Comparison of ENCODE assay signal across 11 cellular contexts in genomic region chr1:41646186-41646585, GRCh38.
A peak's percentile ranks its signal among the peaks of the same experiment; 100 is the strongest.
DNase-seq lines count a peak whose midpoint lies in the region; ATAC-seq and TF ChIP-seq lines count a peak whose summit lies in the region.
"Had no signal": no experiment of that assay in that cellular context is flagged by ENCODE, and none has a peak within 500 bp of the region (broad histone marks: within the 10 kb centered on the region; RNA-seq: fewer than 3 reads in every experiment).

No MANE protein-coding gene starts in this region.

- no peaks in the 10 kb centered on the region for H3K9me3 Mint-ChIP-seq in activated T-cell treated with anti-CD3 and anti-CD28 coated beads, Interleukin-2, amount 50 U/mL, for 4 hours
- no peaks in the 10 kb centered on the region for H3K9me3 Mint-ChIP-seq in naive thymus-derived CD4-positive, alpha-beta T cell

- no peak overlapping the region for H3K4me2 ChIP-seq in DND-41 (ENCODE audit: insufficient read depth, low read length)

- peaks cover 33% of the 10 kb centered on the region for H3K4me1 Mint-ChIP-seq in activated T-cell treated with anti-CD3 and anti-CD28 coated beads, Interleukin-2, amount 50 U/mL, for 4 hours (ENCODE audit: low read depth)
- peaks cover 17 to 47% (median 18%) of the 10 kb centered on the region in 7 donors for H3K4me1 Mint-ChIP-seq in naive thymus-derived CD4-positive, alpha-beta T cell

- no peak for ATAC-seq in DND-41 (ENCODE audit: insufficient read depth, low read depth)
- no peak for ATAC-seq in activated T-cell treated with anti-CD3 and anti-CD28 coated beads, Interleukin-2, amount 50 U/mL, for 4 hours
- ATAC-seq in naive thymus-derived CD4-positive, alpha-beta T cell, result no peak
- ATAC-seq: K562 had no signal

- peak overlapping the region; percentile 29 for H3K4me3 Mint-ChIP-seq in activated T-cell treated with anti-CD3 and anti-CD28 coated beads, Interleukin-2, amount 50 U/mL, for 4 hours
- H3K4me3 Mint-ChIP-seq in naive thymus-derived CD4-positive, alpha-beta T cell, result no peak overlapping the region

- H3K36me3 ChIP-seq in DND-41 (ENCODE audit: insufficient read depth, low read length), result peaks cover 71% of the 10 kb centered on the region
- H3K36me3 ChIP-seq in naive thymus-derived CD4-positive, alpha-beta T cell (ENCODE audit: control insufficient read depth in 2 of 3, insufficient read depth in 3 of 3, low read length in 3 of 3), result no peaks in the 10 kb centered on the region

- intact Hi-C loops in naive thymus-derived CD4-positive, alpha-beta T cell (cut with micrococcal nuclease), result no loop called here

- peaks cover 40% of the 10 kb centered on the region for H3K36me3 Mint-ChIP-seq in activated T-cell treated with anti-CD3 and anti-CD28 coated beads, Interleukin-2, amount 50 U/mL, for 4 hours (ENCODE audit: insufficient read depth)
- H3K36me3 Mint-ChIP-seq in naive thymus-derived CD4-positive, alpha-beta T cell, result peaks cover 0 to 7% (median 0%) of the 10 kb centered on the region in 5 donors

- peak overlapping the region; percentile 77 for H3K27ac ChIP-seq in DND-41 (ENCODE audit: low read length)
- H3K27ac ChIP-seq in naive thymus-derived CD4-positive, alpha-beta T cell (ENCODE audit: low read depth, low read length), result no peak overlapping the region

- H3K27ac Mint-ChIP-seq in naive thymus-derived CD4-positive, alpha-beta T cell, result peak overlapping the region in 1 of 9 donors; percentile 41

- H3K79me2 ChIP-seq in DND-41 (ENCODE audit: insufficient read depth, low read length), result peaks cover 100% of the 10 kb centered on the region

- no peaks in the 10 kb centered on the region for H3K27me3 ChIP-seq in DND-41 (ENCODE audit: insufficient read depth, low read length, poor library complexity)
- H3K27me3 ChIP-seq in naive thymus-derived CD4-positive, alpha-beta T cell (ENCODE audit: control insufficient read depth in 2 of 2, insufficient read depth in 2 of 2, low read length in 2 of 2), result no peaks in the 10 kb centered on the region

- H3K4me1 ChIP-seq in DND-41 (ENCODE audit: insufficient read depth, low read length), result peaks cover 65% of the 10 kb centered on the region
- peaks cover 3 to 9% of the 10 kb centered on the region in 2 donors for H3K4me1 ChIP-seq in naive thymus-derived CD4-positive, alpha-beta T cell (ENCODE audit: control insufficient read depth in 2 of 2, insufficient read depth in 2 of 2, low read length in 2 of 2)

- H3K9me3 ChIP-seq in DND-41 (ENCODE audit: insufficient read depth, low read length, severe bottlenecking), result no peaks in the 10 kb centered on the region
- H3K9me3 ChIP-seq in naive thymus-derived CD4-positive, alpha-beta T cell (ENCODE audit: control insufficient read depth in 2 of 3, low read length in 3 of 3), result no peaks in the 10 kb centered on the region

- H2AFZ ChIP-seq in DND-41 (ENCODE audit: low read depth, low read length), result no peak overlapping the region

- TF ChIP-seq CTCF in DND-41 (IDR thresholded peaks at IDR 0.05; ENCODE audit: borderline replicate concordance, extremely low read depth, low read length, poor library complexity, severe bottlenecking), result no peak

- POLR2A ChIA-PET in naive thymus-derived CD4-positive, alpha-beta T cell (lab: Charles Lee), result no interaction called here

- CTCF ChIA-PET in naive thymus-derived CD4-positive, alpha-beta T cell (lab: Charles Lee), result no interaction called here

- DNase-seq in activated T-cell treated with anti-CD3 and anti-CD28 coated beads, Interleukin-2, amount 50 U/mL, for 1 hour, result peak; percentile 1
- no peak for DNase-seq in activated T-cell treated with anti-CD3 and anti-CD28 coated beads, Interleukin-2, amount 50 U/mL, for 48 hours
- DNase-seq in DND-41 (no peak), mesenteric fat pad (ENCODE audit: low spot score) (peak; percentile 49)
- no peak for DNase-seq in activated T-cell treated with anti-CD3 and anti-CD28 coated beads, Interleukin-2, amount 50 U/mL, for 4 hours
- no peak for DNase-seq in activated CD4-positive, CD25-positive, alpha-beta regulatory T cell treated with anti-CD3 and anti-CD28 coated beads, Interleukin-2, amount 50 U/mL, for 72 hours
- no peak for DNase-seq in naive thymus-derived CD4-positive, alpha-beta T cell
- DNase-seq: C1 segment of cervical spinal cord, NCI-H1105, SHP77 had no signal

- H4K20me1 ChIP-seq in DND-41 (ENCODE audit: insufficient read depth, low read length), result peaks cover 94% of the 10 kb centered on the region

- H3K4me3 ChIP-seq in DND-41 (ENCODE audit: low read depth in 1 of 2, low read length in 2 of 2), result no peak overlapping the region
- no peak overlapping the region for H3K4me3 ChIP-seq in naive thymus-derived CD4-positive, alpha-beta T cell (ENCODE audit: low read length)
- H3K4me3 ChIP-seq: K562 had no signal

- H3K9ac ChIP-seq in DND-41 (ENCODE audit: low read depth, low read length), result no peak overlapping the region

- no peaks in the 10 kb centered on the region for H3K27me3 Mint-ChIP-seq in activated T-cell treated with anti-CD3 and anti-CD28 coated beads, Interleukin-2, amount 50 U/mL, for 4 hours (ENCODE audit: low read depth)
- H3K27me3 Mint-ChIP-seq in naive thymus-derived CD4-positive, alpha-beta T cell, result no peaks in the 10 kb centered on the region

Comparison
In these comparisons a context has a peak if more than half of its experiments do, and no peak if none do; other contexts are left out.
1. DNase-seq: peak in activated T-cell treated with anti-CD3 and anti-CD28 coated beads, Interleukin-2, amount 50 U/mL, for 1 hour (single experiment) and mesenteric fat pad (single experiment); none in activated T-cell treated with anti-CD3 and anti-CD28 coated beads, Interleukin-2, amount 50 U/mL, for 48 hours (0 of 2), DND-41 (single experiment), activated T-cell treated with anti-CD3 and anti-CD28 coated beads, Interleukin-2, amount 50 U/mL, for 4 hours (single experiment), activated CD4-positive, CD25-positive, alpha-beta regulatory T cell treated with anti-CD3 and anti-CD28 coated beads, Interleukin-2, amount 50 U/mL, for 72 hours (single experiment) and naive thymus-derived CD4-positive, alpha-beta T cell (0 of 9).